ENCODE assay signal across 17 cellular contexts in the genomic region with DNA sequence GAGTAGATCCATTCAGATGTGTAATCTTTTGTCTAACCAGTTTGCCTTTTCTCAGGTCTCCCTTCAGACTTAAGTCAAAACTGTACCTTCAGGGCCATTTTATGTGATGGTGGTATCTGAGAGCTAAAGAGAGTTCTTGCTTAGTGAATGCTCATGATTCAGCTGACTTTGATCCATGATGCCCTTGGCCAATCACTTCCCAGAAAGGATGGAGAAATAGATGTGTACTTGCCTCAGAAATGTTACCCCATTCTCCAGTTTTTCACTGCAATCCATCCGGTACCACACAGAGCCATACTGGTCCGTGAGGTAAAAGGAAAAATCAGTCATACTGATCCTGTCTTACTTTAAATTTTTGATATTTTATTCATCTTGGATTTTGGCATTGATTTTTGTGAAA.
DNase-seq lines count a peak whose midpoint lies in the region; ATAC-seq and TF ChIP-seq lines count a peak whose summit lies in the region.
"Had no signal": no experiment of that assay in that cellular context is flagged by ENCODE, and none has a peak within 500 bp of the region (broad histone marks: within the 10 kb centered on the region; RNA-seq: fewer than 3 reads in every experiment).

No MANE protein-coding gene starts in this region.

- no peaks in the 10 kb centered on the region for H3K36me3 ChIP-seq in SK-N-SH (replicated peaks in 1 of 2; ENCODE audit: control insufficient read depth in 1 of 2, insufficient read depth in 2 of 2, low read length in 1 of 2)
- no peaks in the 10 kb centered on the region for H3K36me3 ChIP-seq in mesodermal cell (ENCODE audit: control insufficient read depth, insufficient read depth, low read length)
- H3K36me3 ChIP-seq: BLaER1, HAP-1 had no signal

- H3K9ac ChIP-seq in SK-N-SH: no peak overlapping the region
- H3K9ac ChIP-seq: BLaER1 had no signal

- H4K20me1 ChIP-seq in SK-N-SH (ENCODE audit: insufficient read depth): no peaks in the 10 kb centered on the region
- H4K20me1 ChIP-seq: BLaER1 had no signal

- H3K27ac ChIP-seq in SK-N-SH (ENCODE audit: low read depth in 2 of 2, low read length in 1 of 2) (no peak overlapping the region), mesodermal cell (ENCODE audit: low read depth, low read length, severe bottlenecking) (peak overlapping the region; percentile 84)
- H3K27ac ChIP-seq: 22Rv1, BLaER1, C4-2B had no signal

- no peaks in the 10 kb centered on the region for H3K9me3 ChIP-seq in SK-N-SH
- H3K9me3 ChIP-seq in mesodermal cell (ENCODE audit: control insufficient read depth, low read length): no peaks in the 10 kb centered on the region
- H3K9me3 ChIP-seq: BLaER1, Caco-2, HAP-1 had no signal

- no peaks in the 10 kb centered on the region for H3K27me3 ChIP-seq in SK-N-SH (ENCODE audit: insufficient read depth)
- H3K27me3 ChIP-seq: BLaER1 had no signal

- H3K4me3 ChIP-seq in SK-N-SH (ENCODE audit: low read depth in 2 of 2, low read length in 1 of 2): no peak overlapping the region
- H3K4me3 ChIP-seq in fibroblast of pulmonary artery (replicated peaks; ENCODE audit: low read depth, low read length): no peak overlapping the region
- H3K4me3 ChIP-seq in mesodermal cell (ENCODE audit: extremely low read depth, insufficient read depth, low read length, poor library complexity, severe bottlenecking): no peak overlapping the region
- H3K4me3 ChIP-seq: BLaER1, HAP-1 had no signal

- no peak for TF ChIP-seq RAD21 in SK-N-SH (IDR thresholded peaks at IDR 0.05; ENCODE audit: low read length)

- WGBS in SK-N-SH (ENCODE audit: low lambda C conversion rate): 87% methylated on average over 2 of the region's 2 CpGs
- WGBS in mesodermal cell (ENCODE audit: insufficient coverage in 2 of 2), 2 experiments: no CpG with 5 or more reads among the region's 2 CpGs

- ATAC-seq in SK-N-SH treated with all-trans-retinoic acid at 6 μM for 48 hours: no peak
- ATAC-seq: CD8-positive, alpha-beta T cell had no signal

- H2AFZ ChIP-seq in SK-N-SH (ENCODE audit: low read depth): no peak overlapping the region

- TF ChIP-seq EP300 in SK-N-SH (IDR thresholded peaks at IDR 0.05; ENCODE audit: borderline replicate concordance in 1 of 2, low read depth in 1 of 2, low read length in 1 of 2): no peak

- no peaks in the 10 kb centered on the region for H3K9me2 ChIP-seq in SK-N-SH

- no peaks in the 10 kb centered on the region for H3K79me2 ChIP-seq in SK-N-SH (ENCODE audit: insufficient read depth)

- no peak for TF ChIP-seq CTCF in SK-N-SH (IDR thresholded peaks at IDR 0.05)
- no peak for TF ChIP-seq CTCF in fibroblast of pulmonary artery (IDR thresholded peaks at IDR 0.05; ENCODE audit: low read length, missing control alignments)

- DNase-seq in SK-N-SH (no peak), fibroblast of pulmonary artery (ENCODE audit: low read depth) (peak; percentile 67), KG1 (lab: John Stamatoyannopoulos, UW) (no peak), NCI-H345 (lab: John Stamatoyannopoulos, UW) (no peak)
- DNase-seq: Caco-2; CD4-positive, CD25-positive, alpha-beta regulatory T cell; CD8-positive, alpha-beta T cell; DMS153; DND-41; GOT3; HFFc6 had no signal

- no peaks in the 10 kb centered on the region for H3F3A ChIP-seq in SK-N-SH (replicated peaks; ENCODE audit: insufficient read depth)

- no peaks in the 10 kb centered on the region for H3K4me1 ChIP-seq in SK-N-SH (ENCODE audit: control insufficient read depth in 1 of 2, insufficient read depth in 2 of 2, low read depth in 1 of 2, low read length in 1 of 2)
- H3K4me1 ChIP-seq in mesodermal cell (ENCODE audit: control insufficient read depth, insufficient read depth, low read length, poor library complexity, severe bottlenecking): peaks cover 16% of the 10 kb centered on the region
- H3K4me1 ChIP-seq: BLaER1, Caco-2, HAP-1 had no signal

- POLR2A ChIA-PET in SK-N-SH (lab: Yijun Ruan, JAX): no interaction called here

- CTCF ChIA-PET in SK-N-SH (lab: Yijun Ruan, JAX): interaction anchor here (1.2 kb wide), 1 partner anchor 8 kb away, joined by 6 read pairs; no protein-coding TSS in a partner anchor

- no peak overlapping the region for H3K4me2 ChIP-seq in SK-N-SH
- H3K4me2 ChIP-seq: BLaER1 had no signal

TF ChIP-seq in SK-N-SH treated with all-trans-retinoic acid at 6 μM for 48 hours, 23 proteins besides CTCF, POLR2A, EP300 and RAD21:
- TF ChIP-seq, protein P1, sequence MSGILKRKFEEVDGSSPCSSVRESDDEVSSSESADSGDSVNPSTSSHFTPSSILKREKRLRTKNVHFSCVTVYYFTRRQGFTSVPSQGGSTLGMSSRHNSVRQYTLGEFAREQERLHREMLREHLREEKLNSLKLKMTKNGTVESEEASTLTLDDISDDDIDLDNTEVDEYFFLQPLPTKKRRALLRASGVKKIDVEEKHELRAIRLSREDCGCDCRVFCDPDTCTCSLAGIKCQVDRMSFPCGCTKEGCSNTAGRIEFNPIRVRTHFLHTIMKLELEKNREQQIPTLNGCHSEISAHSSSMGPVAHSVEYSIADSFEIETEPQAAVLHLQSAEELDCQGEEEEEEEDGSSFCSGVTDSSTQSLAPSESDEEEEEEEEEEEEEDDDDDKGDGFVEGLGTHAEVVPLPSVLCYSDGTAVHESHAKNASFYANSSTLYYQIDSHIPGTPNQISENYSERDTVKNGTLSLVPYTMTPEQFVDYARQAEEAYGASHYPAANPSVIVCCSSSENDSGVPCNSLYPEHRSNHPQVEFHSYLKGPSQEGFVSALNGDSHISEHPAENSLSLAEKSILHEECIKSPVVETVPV (CRISPR knock-in tag; IDR thresholded peaks at IDR 0.05): no peak
- TF ChIP-seq ZFP3 (CRISPR knock-in tag; IDR thresholded peaks at IDR 0.05): 0 out of 2 replicates have a peak, but pooled peaks have one; percentile 9

TF ChIP-seq in SK-N-SH, 30 proteins besides CTCF, POLR2A, EP300 and RAD21:
- TF ChIP-seq SIN3A (IDR thresholded peaks at IDR 0.05; ENCODE audit: borderline replicate concordance, low read depth, low read length) (no peak), FOSL2 (IDR thresholded peaks at IDR 0.05; ENCODE audit: borderline replicate concordance, low read depth) (no peak), RFX5 (IDR thresholded peaks at IDR 0.05; ENCODE audit: low read length) (no peak), PBX3 (IDR thresholded peaks at IDR 0.05) (no peak), YY1 (IDR thresholded peaks at IDR 0.05; ENCODE audit: low read depth) (no peak)
- TF ChIP-seq, protein P2, sequence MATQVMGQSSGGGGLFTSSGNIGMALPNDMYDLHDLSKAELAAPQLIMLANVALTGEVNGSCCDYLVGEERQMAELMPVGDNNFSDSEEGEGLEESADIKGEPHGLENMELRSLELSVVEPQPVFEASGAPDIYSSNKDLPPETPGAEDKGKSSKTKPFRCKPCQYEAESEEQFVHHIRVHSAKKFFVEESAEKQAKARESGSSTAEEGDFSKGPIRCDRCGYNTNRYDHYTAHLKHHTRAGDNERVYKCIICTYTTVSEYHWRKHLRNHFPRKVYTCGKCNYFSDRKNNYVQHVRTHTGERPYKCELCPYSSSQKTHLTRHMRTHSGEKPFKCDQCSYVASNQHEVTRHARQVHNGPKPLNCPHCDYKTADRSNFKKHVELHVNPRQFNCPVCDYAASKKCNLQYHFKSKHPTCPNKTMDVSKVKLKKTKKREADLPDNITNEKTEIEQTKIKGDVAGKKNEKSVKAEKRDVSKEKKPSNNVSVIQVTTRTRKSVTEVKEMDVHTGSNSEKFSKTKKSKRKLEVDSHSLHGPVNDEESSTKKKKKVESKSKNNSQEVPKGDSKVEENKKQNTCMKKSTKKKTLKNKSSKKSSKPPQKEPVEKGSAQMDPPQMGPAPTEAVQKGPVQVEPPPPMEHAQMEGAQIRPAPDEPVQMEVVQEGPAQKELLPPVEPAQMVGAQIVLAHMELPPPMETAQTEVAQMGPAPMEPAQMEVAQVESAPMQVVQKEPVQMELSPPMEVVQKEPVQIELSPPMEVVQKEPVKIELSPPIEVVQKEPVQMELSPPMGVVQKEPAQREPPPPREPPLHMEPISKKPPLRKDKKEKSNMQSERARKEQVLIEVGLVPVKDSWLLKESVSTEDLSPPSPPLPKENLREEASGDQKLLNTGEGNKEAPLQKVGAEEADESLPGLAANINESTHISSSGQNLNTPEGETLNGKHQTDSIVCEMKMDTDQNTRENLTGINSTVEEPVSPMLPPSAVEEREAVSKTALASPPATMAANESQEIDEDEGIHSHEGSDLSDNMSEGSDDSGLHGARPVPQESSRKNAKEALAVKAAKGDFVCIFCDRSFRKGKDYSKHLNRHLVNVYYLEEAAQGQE (IDR thresholded peaks at IDR 0.05; ENCODE audit: low read depth, low read length): no peak
